Comparison of ENCODE assay signal across 1 cellular context in the genomic region with DNA sequence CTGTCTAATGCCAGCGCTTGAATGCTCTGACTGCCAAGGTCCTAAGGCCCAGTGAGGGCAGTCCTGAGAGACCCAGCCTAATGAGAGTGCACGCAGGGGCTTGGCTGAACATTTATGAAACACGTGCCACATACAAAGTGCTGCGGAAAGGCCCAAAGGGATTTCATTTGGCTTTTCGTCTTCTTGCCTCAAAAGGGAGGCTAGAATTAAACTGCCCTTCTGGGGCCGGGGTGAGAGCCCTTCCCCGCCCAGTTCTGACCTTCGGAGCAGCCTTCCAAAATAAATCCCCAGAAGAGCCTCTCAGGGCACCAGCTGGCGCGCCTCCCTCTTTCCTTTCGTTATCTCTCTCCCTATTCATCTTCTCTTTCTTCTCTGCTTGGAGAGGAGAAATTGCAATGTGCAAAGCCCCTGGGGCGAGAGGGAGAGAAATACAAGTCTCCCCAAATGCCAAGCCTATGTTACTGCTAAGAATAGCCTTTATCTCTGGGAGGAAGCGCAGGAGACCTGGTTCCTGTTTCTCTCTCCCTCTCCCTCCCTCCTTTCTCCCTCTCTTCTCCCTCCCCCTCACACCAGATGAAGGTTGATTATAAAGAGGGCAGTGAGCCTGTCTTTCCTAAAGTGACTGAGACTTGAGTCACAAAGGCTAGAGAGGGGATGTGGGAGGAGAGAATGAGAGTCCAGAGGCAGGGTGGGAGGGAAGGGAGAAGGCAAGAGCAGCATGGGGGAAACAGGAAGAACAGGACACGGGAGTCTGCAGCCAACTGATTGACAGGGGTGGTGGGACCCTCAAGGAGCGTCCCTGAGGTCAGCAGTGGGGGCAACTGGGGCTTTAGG.
A peak's percentile ranks its signal among the peaks of the same experiment; 100 is the strongest.
TF ChIP-seq lines count a peak whose summit lies in the region.

No MANE protein-coding gene starts in this region.

TF ChIP-seq in K562, 482 proteins besides CTCF, POLR2A, EP300 and RAD21 (continued from another document and continues in another):
- no peak for TF ChIP-seq HOXB6 (CRISPR knock-in tag; IDR thresholded peaks at IDR 0.05; ENCODE audit: borderline replicate concordance)
- no peak for TF ChIP-seq ZNF174 (CRISPR knock-in tag; IDR thresholded peaks at IDR 0.05)
- TF ChIP-seq, protein P1, sequence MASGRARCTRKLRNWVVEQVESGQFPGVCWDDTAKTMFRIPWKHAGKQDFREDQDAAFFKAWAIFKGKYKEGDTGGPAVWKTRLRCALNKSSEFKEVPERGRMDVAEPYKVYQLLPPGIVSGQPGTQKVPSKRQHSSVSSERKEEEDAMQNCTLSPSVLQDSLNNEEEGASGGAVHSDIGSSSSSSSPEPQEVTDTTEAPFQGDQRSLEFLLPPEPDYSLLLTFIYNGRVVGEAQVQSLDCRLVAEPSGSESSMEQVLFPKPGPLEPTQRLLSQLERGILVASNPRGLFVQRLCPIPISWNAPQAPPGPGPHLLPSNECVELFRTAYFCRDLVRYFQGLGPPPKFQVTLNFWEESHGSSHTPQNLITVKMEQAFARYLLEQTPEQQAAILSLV (tag; IDR thresholded peaks at IDR 0.05) = no peak
- TF ChIP-seq MYNN (IDR thresholded peaks at IDR 0.05) = no peak
- no peak for TF ChIP-seq MYNN (CRISPR knock-in tag; IDR thresholded peaks at IDR 0.05)
- no peak for TF ChIP-seq MAFG (tag; conservative IDR thresholded peaks at IDR 0.05)
- TF ChIP-seq RBM17 (IDR thresholded peaks at IDR 0.05; ENCODE audit: borderline replicate concordance, low read depth, low read length) = no peak
- no peak for TF ChIP-seq ZZZ3 (IDR thresholded peaks at IDR 0.05)
- TF ChIP-seq, protein P2, sequence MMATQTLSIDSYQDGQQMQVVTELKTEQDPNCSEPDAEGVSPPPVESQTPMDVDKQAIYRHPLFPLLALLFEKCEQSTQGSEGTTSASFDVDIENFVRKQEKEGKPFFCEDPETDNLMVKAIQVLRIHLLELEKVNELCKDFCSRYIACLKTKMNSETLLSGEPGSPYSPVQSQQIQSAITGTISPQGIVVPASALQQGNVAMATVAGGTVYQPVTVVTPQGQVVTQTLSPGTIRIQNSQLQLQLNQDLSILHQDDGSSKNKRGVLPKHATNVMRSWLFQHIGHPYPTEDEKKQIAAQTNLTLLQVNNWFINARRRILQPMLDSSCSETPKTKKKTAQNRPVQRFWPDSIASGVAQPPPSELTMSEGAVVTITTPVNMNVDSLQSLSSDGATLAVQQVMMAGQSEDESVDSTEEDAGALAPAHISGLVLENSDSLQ (IDR thresholded peaks at IDR 0.05) = peak; percentile 62
- TF ChIP-seq CCAR2 (IDR thresholded peaks at IDR 0.05; ENCODE audit: low read depth, low read length) = no peak
- TF ChIP-seq, protein P3, sequence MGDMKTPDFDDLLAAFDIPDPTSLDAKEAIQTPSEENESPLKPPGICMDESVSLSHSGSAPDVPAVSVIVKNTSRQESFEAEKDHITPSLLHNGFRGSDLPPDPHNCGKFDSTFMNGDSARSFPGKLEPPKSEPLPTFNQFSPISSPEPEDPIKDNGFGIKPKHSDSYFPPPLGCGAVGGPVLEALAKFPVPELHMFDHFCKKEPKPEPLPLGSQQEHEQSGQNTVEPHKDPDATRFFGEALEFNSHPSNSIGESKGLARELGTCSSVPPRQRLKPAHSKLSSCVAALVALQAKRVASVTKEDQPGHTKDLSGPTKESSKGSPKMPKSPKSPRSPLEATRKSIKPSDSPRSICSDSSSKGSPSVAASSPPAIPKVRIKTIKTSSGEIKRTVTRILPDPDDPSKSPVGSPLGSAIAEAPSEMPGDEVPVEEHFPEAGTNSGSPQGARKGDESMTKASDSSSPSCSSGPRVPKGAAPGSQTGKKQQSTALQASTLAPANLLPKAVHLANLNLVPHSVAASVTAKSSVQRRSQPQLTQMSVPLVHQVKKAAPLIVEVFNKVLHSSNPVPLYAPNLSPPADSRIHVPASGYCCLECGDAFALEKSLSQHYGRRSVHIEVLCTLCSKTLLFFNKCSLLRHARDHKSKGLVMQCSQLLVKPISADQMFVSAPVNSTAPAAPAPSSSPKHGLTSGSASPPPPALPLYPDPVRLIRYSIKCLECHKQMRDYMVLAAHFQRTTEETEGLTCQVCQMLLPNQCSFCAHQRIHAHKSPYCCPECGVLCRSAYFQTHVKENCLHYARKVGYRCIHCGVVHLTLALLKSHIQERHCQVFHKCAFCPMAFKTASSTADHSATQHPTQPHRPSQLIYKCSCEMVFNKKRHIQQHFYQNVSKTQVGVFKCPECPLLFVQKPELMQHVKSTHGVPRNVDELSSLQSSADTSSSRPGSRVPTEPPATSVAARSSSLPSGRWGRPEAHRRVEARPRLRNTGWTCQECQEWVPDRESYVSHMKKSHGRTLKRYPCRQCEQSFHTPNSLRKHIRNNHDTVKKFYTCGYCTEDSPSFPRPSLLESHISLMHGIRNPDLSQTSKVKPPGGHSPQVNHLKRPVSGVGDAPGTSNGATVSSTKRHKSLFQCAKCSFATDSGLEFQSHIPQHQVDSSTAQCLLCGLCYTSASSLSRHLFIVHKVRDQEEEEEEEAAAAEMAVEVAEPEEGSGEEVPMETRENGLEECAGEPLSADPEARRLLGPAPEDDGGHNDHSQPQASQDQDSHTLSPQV (IDR thresholded peaks at IDR 0.05) = no peak
- no peak for TF ChIP-seq POLR2H (tag; IDR thresholded peaks at IDR 0.05; ENCODE audit: low read depth)
- no peak for TF ChIP-seq TEAD4 (IDR thresholded peaks at IDR 0.05; ENCODE audit: low read length)
- no peak for TF ChIP-seq TEAD4 (CRISPR knock-in tag; IDR thresholded peaks at IDR 0.05; ENCODE audit: borderline replicate concordance)
- no peak for TF ChIP-seq ERF (CRISPR knock-in tag; IDR thresholded peaks at IDR 0.05)
- no peak for TF ChIP-seq CREB3L1 (IDR thresholded peaks at IDR 0.05; ENCODE audit: borderline replicate concordance, low read depth)
- no peak for TF ChIP-seq RERE (CRISPR knock-in tag; IDR thresholded peaks at IDR 0.05; ENCODE audit: borderline replicate concordance)
- TF ChIP-seq, protein P4, sequence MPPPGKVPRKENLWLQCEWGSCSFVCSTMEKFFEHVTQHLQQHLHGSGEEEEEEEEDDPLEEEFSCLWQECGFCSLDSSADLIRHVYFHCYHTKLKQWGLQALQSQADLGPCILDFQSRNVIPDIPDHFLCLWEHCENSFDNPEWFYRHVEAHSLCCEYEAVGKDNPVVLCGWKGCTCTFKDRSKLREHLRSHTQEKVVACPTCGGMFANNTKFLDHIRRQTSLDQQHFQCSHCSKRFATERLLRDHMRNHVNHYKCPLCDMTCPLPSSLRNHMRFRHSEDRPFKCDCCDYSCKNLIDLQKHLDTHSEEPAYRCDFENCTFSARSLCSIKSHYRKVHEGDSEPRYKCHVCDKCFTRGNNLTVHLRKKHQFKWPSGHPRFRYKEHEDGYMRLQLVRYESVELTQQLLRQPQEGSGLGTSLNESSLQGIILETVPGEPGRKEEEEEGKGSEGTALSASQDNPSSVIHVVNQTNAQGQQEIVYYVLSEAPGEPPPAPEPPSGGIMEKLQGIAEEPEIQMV (tag; conservative IDR thresholded peaks at IDR 0.05; ENCODE audit: low read depth) = no peak
- 0 out of 2 replicates have a peak, but pooled peaks have one; percentile 44 for TF ChIP-seq SMARCE1 (IDR thresholded peaks at IDR 0.05)
- TF ChIP-seq TEAD1 (CRISPR knock-in tag; IDR thresholded peaks at IDR 0.05) = no peak
- no peak for TF ChIP-seq ZNF318 (IDR thresholded peaks at IDR 0.05; ENCODE audit: borderline replicate concordance in 1 of 2, low read depth in 1 of 2)
- no peak for TF ChIP-seq SAFB (IDR thresholded peaks at IDR 0.05; ENCODE audit: borderline replicate concordance, low read depth, low read length)
- TF ChIP-seq PHF20 (IDR thresholded peaks at IDR 0.05; ENCODE audit: partially characterized antibody) = no peak
- no peak for TF ChIP-seq SREBF1 (IDR thresholded peaks at IDR 0.05; ENCODE audit: borderline replicate concordance, low read depth, low read length)
